Comparison of ENCODE assay signal across 8 cellular contexts in the genomic region with DNA sequence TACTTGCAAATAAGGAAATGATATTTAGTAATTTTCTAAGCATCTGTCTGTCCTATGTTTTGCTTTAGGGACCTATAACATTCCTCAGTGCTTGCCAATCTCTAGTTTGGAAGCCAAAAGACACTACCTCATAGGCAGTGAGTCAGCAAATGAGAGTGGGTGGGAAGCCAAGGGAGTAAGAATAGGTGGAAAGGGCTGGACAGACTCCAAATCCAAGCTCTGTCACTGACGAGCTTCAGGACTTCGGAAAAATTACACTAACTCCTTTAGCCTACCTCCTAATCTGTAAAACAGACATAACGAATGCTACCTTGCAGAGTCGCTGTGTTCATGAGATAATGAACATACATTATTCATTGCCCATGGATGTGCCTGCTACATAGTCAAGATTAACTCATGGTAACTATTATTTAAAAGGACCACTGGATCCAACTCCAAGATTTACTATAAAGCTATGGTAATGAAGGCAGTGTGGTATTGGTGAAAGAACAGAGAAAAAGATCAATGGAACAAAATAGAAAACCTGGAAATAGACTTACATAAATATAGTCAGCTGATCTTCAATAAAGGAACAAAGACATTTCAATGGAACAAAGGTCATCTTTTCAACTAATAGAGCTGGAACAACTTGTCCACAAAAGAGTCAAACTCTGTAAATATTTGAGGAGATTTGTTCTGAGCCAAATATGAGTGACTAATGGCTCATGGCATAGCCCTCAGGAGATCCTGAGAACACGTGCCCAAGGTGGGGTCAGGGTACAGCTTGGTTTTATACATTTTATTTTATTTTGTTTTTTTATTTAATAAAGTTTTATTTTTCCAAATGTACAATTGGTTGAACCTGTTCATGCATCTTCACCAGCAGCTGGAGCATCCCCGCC.
DNase-seq lines count a peak whose midpoint lies in the region; ATAC-seq and TF ChIP-seq lines count a peak whose summit lies in the region.

No MANE protein-coding gene starts in this region.

- no peak overlapping the region for H3K4me3 ChIP-seq in hepatocyte

- peaks cover 6% of the 10 kb centered on the region for H3K79me2 ChIP-seq in hepatocyte

- H3K27me3 ChIP-seq in hepatocyte, result no peaks in the 10 kb centered on the region

- H3K4me2 ChIP-seq in hepatocyte, result peak overlapping the region; percentile 13

- no peaks in the 10 kb centered on the region for H3K9me2 ChIP-seq in hepatocyte (replicated peaks; ENCODE audit: insufficient read depth)

- in situ Hi-C loops in KBM-7 (cut with MboI; ENCODE audit: low pct_unique_long_range_greater_than_20kb, low sequenced_read_pairs), result no loop called here

- no peaks in the 10 kb centered on the region for H3K9me3 ChIP-seq in hepatocyte (ENCODE audit: low read depth)

- no peaks in the 10 kb centered on the region for H4K20me1 ChIP-seq in hepatocyte (ENCODE audit: insufficient read depth, poor library complexity, severe bottlenecking)

- no peak overlapping the region for H2AFZ ChIP-seq in hepatocyte

- H3K36me3 ChIP-seq in hepatocyte (replicated peaks; ENCODE audit: insufficient read depth, low read depth), result no peaks in the 10 kb centered on the region

- WGBS in hepatocyte (ENCODE audit: low lambda C conversion rate, missing lambda C conversion rate), result 45% methylated on average over 6 of the region's 6 CpGs

- TF ChIP-seq CTCF in VCaP (conservative IDR thresholded peaks at IDR 0.05), result no peak
- TF ChIP-seq CTCF in hepatocyte (IDR thresholded peaks at IDR 0.05; ENCODE audit: poor library complexity), result no peak

- H3K27ac ChIP-seq in VCaP (peak overlapping the region; percentile 84), hepatocyte (peak overlapping the region; percentile 96)

- ATAC-seq in stimulated activated naive CD8-positive, alpha-beta T cell treated with anti-CD3 and anti-CD28 coated beads, Interleukin-15, Interleukin-2, amounts not matched to agents 100 U/mL and 50 U/mL, for 24 hours, result no peak

- H3K4me1 ChIP-seq in hepatocyte (ENCODE audit: insufficient read depth), result peaks cover 35% of the 10 kb centered on the region

- DNase-seq in HPDE6-E6E7 (ENCODE audit: extremely low spot score), result peak; percentile 81
- DNase-seq in hepatocyte (ENCODE audit: low spot score), result peak; percentile 77
- peak; percentile 89 for DNase-seq in stromal cell of bone marrow (ENCODE audit: low read depth)
- DNase-seq in putamen (ENCODE audit: low spot score), result no peak
- DNase-seq in KBM-7, result no peak
- no peak for DNase-seq in retina
- DNase-seq in stimulated activated naive CD8-positive, alpha-beta T cell treated with anti-CD3 and anti-CD28 coated beads, Interleukin-15, Interleukin-2, amounts not matched to agents 100 U/mL and 50 U/mL, for 24 hours, result no peak

Comparison
In these comparisons a context has a peak if more than half of its experiments do, and no peak if none do; other contexts are left out.
1. DNase-seq: peak in HPDE6-E6E7 (single experiment), hepatocyte (single experiment) and stromal cell of bone marrow (single experiment); none in putamen (single experiment), KBM-7 (single experiment), retina (single experiment) and stimulated activated naive CD8-positive, alpha-beta T cell treated with anti-CD3 and anti-CD28 coated beads, Interleukin-15, Interleukin-2, amounts not matched to agents 100 U/mL and 50 U/mL, for 24 hours (single experiment).